9 cellular contexts compared by ENCODE assay signal in genomic region chr17:77366558-77367245, GRCh38.
DNase-seq lines count a peak whose midpoint lies in the region; ATAC-seq, FAIRE-seq and TF ChIP-seq lines count a peak whose summit lies in the region.
"Had no signal": no experiment of that assay in that cellular context is flagged by ENCODE, and none has a peak within 500 bp of the region (broad histone marks: within the 10 kb centered on the region; RNA-seq: fewer than 3 reads in every experiment).

No MANE protein-coding gene starts in this region.

- ATAC-seq in HG03095 (IDR thresholded peaks at IDR 0.05; ENCODE audit: unreplicated experiment), result no peak
- ATAC-seq in activated CD4-positive, alpha-beta T cell treated with anti-CD3 and anti-CD28 coated beads for 36 hours, result no peak

- intact Hi-C loops in activated CD4-positive, alpha-beta T cell treated with anti-CD3 and anti-CD28 coated beads for 36 hours (cut with DNase I, micrococcal nuclease), result no loop called here

- no peaks in the 10 kb centered on the region for H3K27me3 Mint-ChIP-seq in activated naive CD4-positive, alpha-beta T cell treated with anti-CD3 and anti-CD28 coated beads, Interleukin-2, amount 50 U/mL, for 24 hours
- no peaks in the 10 kb centered on the region for H3K27me3 Mint-ChIP-seq in astrocyte (ENCODE audit: low read depth, unreplicated experiment)
- H3K27me3 Mint-ChIP-seq in activated CD4-positive, alpha-beta T cell treated with anti-CD3 and anti-CD28 coated beads for 36 hours, result no peaks in the 10 kb centered on the region

- no peak for TF ChIP-seq CTCF in astrocyte (IDR thresholded peaks at IDR 0.05; ENCODE audit: insufficient read depth, low read depth, low read length)

- 31% methylated on average over 8 of the region's 8 CpGs for WGBS in urinary bladder

- H3K36me3 ChIP-seq in astrocyte (ENCODE audit: insufficient read depth, low read length), result no peaks in the 10 kb centered on the region
- no peaks in the 10 kb centered on the region for H3K36me3 ChIP-seq in urinary bladder (ENCODE audit: insufficient read depth)

- peak overlapping the region; percentile 71 for H3K4me2 ChIP-seq in astrocyte (ENCODE audit: low read length)

- no peak overlapping the region for H2AFZ ChIP-seq in astrocyte (ENCODE audit: low read depth, low read length)
- H2AFZ ChIP-seq: parathyroid adenoma had no signal

- H3K27me3 ChIP-seq in astrocyte (ENCODE audit: insufficient read depth, low read length), result no peaks in the 10 kb centered on the region

- H3K9ac ChIP-seq in astrocyte (ENCODE audit: low read length), result peak overlapping the region; percentile 75
- H3K9ac ChIP-seq: parathyroid adenoma had no signal

- peak overlapping the region; percentile 66 for H3K27ac Mint-ChIP-seq in activated naive CD4-positive, alpha-beta T cell treated with anti-CD3 and anti-CD28 coated beads, Interleukin-2, amount 50 U/mL, for 24 hours
- no peak overlapping the region for H3K27ac Mint-ChIP-seq in astrocyte (ENCODE audit: unreplicated experiment)
- no peak overlapping the region for H3K27ac Mint-ChIP-seq in activated CD4-positive, alpha-beta T cell treated with anti-CD3 and anti-CD28 coated beads for 36 hours

- H4K20me1 ChIP-seq in astrocyte (ENCODE audit: insufficient read depth, low read length), result peaks cover 20% of the 10 kb centered on the region

- peaks cover 64% of the 10 kb centered on the region for H3K4me1 Mint-ChIP-seq in activated naive CD4-positive, alpha-beta T cell treated with anti-CD3 and anti-CD28 coated beads, Interleukin-2, amount 50 U/mL, for 24 hours
- peaks cover 55% of the 10 kb centered on the region for H3K4me1 Mint-ChIP-seq in astrocyte (ENCODE audit: low read depth, unreplicated experiment)
- H3K4me1 Mint-ChIP-seq in activated CD4-positive, alpha-beta T cell treated with anti-CD3 and anti-CD28 coated beads for 36 hours, result peaks cover 72% of the 10 kb centered on the region

- POLR2A ChIA-PET in activated CD4-positive, alpha-beta T cell treated with anti-CD3 and anti-CD28 coated beads for 36 hours (lab: Charles Lee), result no interaction called here

- H3K27ac ChIP-seq in astrocyte (ENCODE audit: low read depth, low read length), result peak overlapping the region; percentile 86
- H3K27ac ChIP-seq in urinary bladder (ENCODE audit: low read depth), result peak overlapping the region; percentile 87

- no peaks in the 10 kb centered on the region for H3K36me3 Mint-ChIP-seq in activated naive CD4-positive, alpha-beta T cell treated with anti-CD3 and anti-CD28 coated beads, Interleukin-2, amount 50 U/mL, for 24 hours
- peaks cover 2% of the 10 kb centered on the region for H3K36me3 Mint-ChIP-seq in astrocyte (ENCODE audit: low read depth, unreplicated experiment)
- no peaks in the 10 kb centered on the region for H3K36me3 Mint-ChIP-seq in activated CD4-positive, alpha-beta T cell treated with anti-CD3 and anti-CD28 coated beads for 36 hours (ENCODE audit: low read depth)

- CTCF ChIA-PET in activated CD4-positive, alpha-beta T cell treated with anti-CD3 and anti-CD28 coated beads for 36 hours (lab: Charles Lee), result no interaction called here

- no peak overlapping the region for H3K4me3 Mint-ChIP-seq in activated naive CD4-positive, alpha-beta T cell treated with anti-CD3 and anti-CD28 coated beads, Interleukin-2, amount 50 U/mL, for 24 hours
- no peak overlapping the region for H3K4me3 Mint-ChIP-seq in astrocyte (ENCODE audit: unreplicated experiment)
- H3K4me3 Mint-ChIP-seq in activated CD4-positive, alpha-beta T cell treated with anti-CD3 and anti-CD28 coated beads for 36 hours, result no peak overlapping the region

- FAIRE-seq in astrocyte (lab: Jason Lieb, UNC), result peak; percentile 41

- DNase-seq in activated naive CD4-positive, alpha-beta T cell (lab: John Stamatoyannopoulos, UW), result no peak
- no peak for DNase-seq in astrocyte (ENCODE audit: low read depth)
- DNase-seq in kidney glomerular epithelial cell (lab: John Stamatoyannopoulos, UW), result peak; percentile 43
- DNase-seq in cerebellar nuclear complex (lab: John Stamatoyannopoulos, UW), result no peak
- no peak for DNase-seq in activated CD4-positive, alpha-beta T cell treated with anti-CD3 and anti-CD28 coated beads for 36 hours

- no peaks in the 10 kb centered on the region for H3K9me3 ChIP-seq in astrocyte (ENCODE audit: insufficient read depth, low read depth, low read length)

- no peaks in the 10 kb centered on the region for H3K9me3 Mint-ChIP-seq in activated naive CD4-positive, alpha-beta T cell treated with anti-CD3 and anti-CD28 coated beads, Interleukin-2, amount 50 U/mL, for 24 hours
- H3K9me3 Mint-ChIP-seq in astrocyte (ENCODE audit: unreplicated experiment), result peaks cover 1% of the 10 kb centered on the region
- H3K9me3 Mint-ChIP-seq in activated CD4-positive, alpha-beta T cell treated with anti-CD3 and anti-CD28 coated beads for 36 hours (ENCODE audit: low read depth), result no peaks in the 10 kb centered on the region

- peaks cover 51% of the 10 kb centered on the region for H3K79me2 ChIP-seq in astrocyte (ENCODE audit: insufficient read depth, low read length)

- H3K4me1 ChIP-seq in astrocyte (ENCODE audit: insufficient read depth, low read length), result peaks cover 51% of the 10 kb centered on the region
- peaks cover 2% of the 10 kb centered on the region for H3K4me1 ChIP-seq in urinary bladder (ENCODE audit: insufficient read depth)

- no peak overlapping the region for H3K4me3 ChIP-seq in astrocyte (ENCODE audit: insufficient read depth, low read depth, low read length)
- no peak overlapping the region for H3K4me3 ChIP-seq in urinary bladder (ENCODE audit: low read depth, low read length)
